5 cellular contexts compared by ENCODE assay signal in genomic region chr22:22209080-22209640, GRCh38. TPM values are rescaled to one million over a fixed set of nuclear protein-coding genes. Genes with fewer than 3 reads are reported as not detected.
"Had no signal": no experiment of that assay in that cellular context is flagged by ENCODE, and none has a peak within 500 bp of the region (broad histone marks: within the 10 kb centered on the region; RNA-seq: fewer than 3 reads in every experiment).

No MANE protein-coding gene starts in this region.

RNA-seq across cellular contexts. Expression of gene VPREB1, which starts 35.4 kb away (rescaled TPM):
- total RNA-seq: astrocyte; M059J; PC-9; SK-MEL-5; T-helper 2 cell treated with Interferon-gamma antibody and Interleukin-4, amounts not matched to agents 100 ng/mL and 5 ng/mL, for 36 hours had no signal
